Comparison of ENCODE assay signal across 23 cellular contexts in genomic region chr2:200446612-200447011, GRCh38.
DNase-seq lines count a peak whose midpoint lies in the region; ATAC-seq and TF ChIP-seq lines count a peak whose summit lies in the region.
"Had no signal": no experiment of that assay in that cellular context is flagged by ENCODE, and none has a peak within 500 bp of the region (broad histone marks: within the 10 kb centered on the region; RNA-seq: fewer than 3 reads in every experiment).

No MANE protein-coding gene starts in this region.

- no peaks in the 10 kb centered on the region for H3K27me3 ChIP-seq in MM.1S (replicated peaks; ENCODE audit: insufficient read depth, low read length)
- H3K27me3 ChIP-seq in spleen (replicated peaks in 1 of 7) = no peaks in the 10 kb centered on the region
- H3K27me3 ChIP-seq: BE2C had no signal

- H3K9me2 ChIP-seq in MM.1S (replicated peaks; ENCODE audit: insufficient read depth, low read length) = no peaks in the 10 kb centered on the region

- peak overlapping the region; percentile 48 for H3K27ac Mint-ChIP-seq in activated CD8-positive, alpha-beta T cell treated with anti-CD3 and anti-CD28 coated beads for 36 hours
- H3K27ac Mint-ChIP-seq in activated CD8-positive, alpha-beta T cell treated with anti-CD3 and anti-CD28 coated beads, Interleukin-2, amount 10 ng/mL, durations not matched to agents 7 days and 5 days = no peak overlapping the region
- H3K27ac Mint-ChIP-seq in activated T-helper 17 cell treated with anti-CD3 and anti-CD28 coated beads, Interleukin-2, amount 50 U/mL, for 72 hours = peak overlapping the region; percentile 83
- peak overlapping the region; percentile 36 for H3K27ac Mint-ChIP-seq in stimulated activated effector memory CD8-positive, alpha-beta T cell treated with anti-CD3 and anti-CD28 coated beads, Interleukin-12 subunit alpha, Interleukin-12 subunit beta, amount 100 ng/mL, for 72 hours
- H3K27ac Mint-ChIP-seq: CD4-positive, alpha-beta T cell; IgD-negative memory B cell had no signal

- no peaks in the 10 kb centered on the region for H3K36me3 Mint-ChIP-seq in activated CD8-positive, alpha-beta T cell treated with anti-CD3 and anti-CD28 coated beads for 36 hours (ENCODE audit: low read depth)
- H3K36me3 Mint-ChIP-seq in activated CD8-positive, alpha-beta T cell treated with anti-CD3 and anti-CD28 coated beads, Interleukin-2, amount 10 ng/mL, durations not matched to agents 7 days and 5 days (ENCODE audit: low read depth) = peaks cover 20% of the 10 kb centered on the region
- H3K36me3 Mint-ChIP-seq in activated T-helper 17 cell treated with anti-CD3 and anti-CD28 coated beads, Interleukin-2, amount 50 U/mL, for 72 hours (ENCODE audit: low read depth) = no peaks in the 10 kb centered on the region
- H3K36me3 Mint-ChIP-seq in stimulated activated effector memory CD8-positive, alpha-beta T cell treated with anti-CD3 and anti-CD28 coated beads, Interleukin-12 subunit alpha, Interleukin-12 subunit beta, amount 100 ng/mL, for 72 hours = peaks cover 12% of the 10 kb centered on the region
- H3K36me3 Mint-ChIP-seq: IgD-negative memory B cell had no signal

- H3K4me1 Mint-ChIP-seq in activated CD8-positive, alpha-beta T cell treated with anti-CD3 and anti-CD28 coated beads for 36 hours (ENCODE audit: low read depth) = peaks cover 15% of the 10 kb centered on the region
- H3K4me1 Mint-ChIP-seq in activated CD8-positive, alpha-beta T cell treated with anti-CD3 and anti-CD28 coated beads, Interleukin-2, amount 10 ng/mL, durations not matched to agents 7 days and 5 days (ENCODE audit: low read depth) = no peaks in the 10 kb centered on the region
- H3K4me1 Mint-ChIP-seq in activated T-helper 17 cell treated with anti-CD3 and anti-CD28 coated beads, Interleukin-2, amount 50 U/mL, for 72 hours = peaks cover 20% of the 10 kb centered on the region
- H3K4me1 Mint-ChIP-seq in stimulated activated effector memory CD8-positive, alpha-beta T cell treated with anti-CD3 and anti-CD28 coated beads, Interleukin-12 subunit alpha, Interleukin-12 subunit beta, amount 100 ng/mL, for 72 hours = peaks cover 18% of the 10 kb centered on the region
- H3K4me1 Mint-ChIP-seq: H9 had no signal

- peaks cover 20% of the 10 kb centered on the region for H3F3A ChIP-seq in MM.1S (ENCODE audit: insufficient read depth, low read length)

- CTCF ChIA-PET in activated CD8-positive, alpha-beta T cell treated with anti-CD3 and anti-CD28 coated beads for 36 hours (lab: Charles Lee) = no interaction called here
- CTCF ChIA-PET in activated CD8-positive, alpha-beta T cell treated with anti-CD3 and anti-CD28 coated beads, Interleukin-2, amount 10 ng/mL, durations not matched to agents 7 days and 5 days (lab: Charles Lee) = no interaction called here

- peak; percentile 60 for ATAC-seq in activated CD8-positive, alpha-beta T cell treated with anti-CD3 and anti-CD28 coated beads for 36 hours
- ATAC-seq in activated CD8-positive, alpha-beta T cell treated with anti-CD3 and anti-CD28 coated beads, Interleukin-2, amount 10 ng/mL, durations not matched to agents 7 days and 5 days = no peak
- peak; percentile 40 for ATAC-seq in activated T-helper 17 cell treated with anti-CD3 and anti-CD28 coated beads, Interleukin-2, amount 50 U/mL, for 72 hours (replicated peaks)
- no peak for ATAC-seq in stimulated activated effector memory CD8-positive, alpha-beta T cell treated with anti-CD3 and anti-CD28 coated beads, Interleukin-12 subunit alpha, Interleukin-12 subunit beta, amount 100 ng/mL, for 72 hours
- ATAC-seq in HG02885 (IDR thresholded peaks at IDR 0.05; ENCODE audit: poor library complexity, unreplicated experiment) = no peak

- H3K27ac ChIP-seq in MM.1S (ENCODE audit: low read length) (peak overlapping the region; percentile 18; the same call in 1 of the 2 replicates), spleen (no peak overlapping the region), substantia nigra (ENCODE audit: low read depth, low read length, poor library complexity, severe bottlenecking) (no peak overlapping the region)
- H3K27ac ChIP-seq: HL-60 had no signal

- H3K9me3 ChIP-seq in MM.1S (replicated peaks; ENCODE audit: insufficient read depth, low read length) (no peaks in the 10 kb centered on the region), spleen (no peaks in the 10 kb centered on the region)
- H3K9me3 ChIP-seq: BE2C had no signal

- DNase-seq in activated CD8-positive, alpha-beta T cell treated with anti-CD3 and anti-CD28 coated beads for 36 hours = no peak
- DNase-seq in activated CD8-positive, alpha-beta T cell treated with anti-CD3 and anti-CD28 coated beads, Interleukin-2, amount 10 ng/mL, durations not matched to agents 7 days and 5 days = no peak
- DNase-seq in MM.1S (no peak), spleen (no peak), substantia nigra (lab: John Stamatoyannopoulos, UW) (no peak)
- DNase-seq in stimulated activated effector memory CD8-positive, alpha-beta T cell treated with anti-CD3 and anti-CD28 coated beads, Interleukin-12 subunit alpha, Interleukin-12 subunit beta, amount 100 ng/mL, for 72 hours (ENCODE audit: low spot score in 2 of 2) = no peak
- DNase-seq: BE2C; CD4-positive, alpha-beta T cell; DMS153; GDM1; H9; Karpas-422; NCI-H1048; NCI-H1436; NCI-H2029; NCI-H226; NCI-H524; RPMI8226; SHP77 treated with DMSO at 0.1 percent for 48 hours had no signal

- H3K36me3 ChIP-seq in MM.1S (replicated peaks; ENCODE audit: insufficient read depth, low read length) (no peaks in the 10 kb centered on the region), spleen (peaks cover 0 to 8% (median 0%) of the 10 kb centered on the region in 6 donors)

- TF ChIP-seq CTCF in activated CD8-positive, alpha-beta T cell treated with anti-CD3 and anti-CD28 coated beads for 36 hours (IDR thresholded peaks at IDR 0.05) = no peak
- TF ChIP-seq CTCF in MM.1S (IDR thresholded peaks at IDR 0.05; ENCODE audit: low read length) = no peak
- TF ChIP-seq CTCF in spleen (IDR thresholded peaks at IDR 0.05 in 8 of 11, conservative IDR thresholded peaks at IDR 0.05 in 3 of 11) = no peak

- no peak overlapping the region for H3K4me2 ChIP-seq in MM.1S (ENCODE audit: low read depth, low read length)

- H3K79me2 ChIP-seq in MM.1S (ENCODE audit: low read length) = peaks cover 6% of the 10 kb centered on the region; the same call in 1 of the 2 replicates

- no peak for TF ChIP-seq POLR2A in spleen (IDR thresholded peaks at IDR 0.05)

- WGBS in spleen, 5 donors = 73 to 80% (median 78%) methylated on average over 3 of the region's 3 CpGs

- H4K20me1 ChIP-seq in MM.1S (ENCODE audit: insufficient read depth, low read length) = no peaks in the 10 kb centered on the region

- peaks cover 53% of the 10 kb centered on the region for H3K4me1 ChIP-seq in MM.1S (ENCODE audit: low read length)
- peaks cover 0 to 37% (median 13%) of the 10 kb centered on the region in 6 donors for H3K4me1 ChIP-seq in spleen

- POLR2A ChIA-PET in activated CD8-positive, alpha-beta T cell treated with anti-CD3 and anti-CD28 coated beads for 36 hours (lab: Charles Lee) = no interaction called here
- POLR2A ChIA-PET in activated CD8-positive, alpha-beta T cell treated with anti-CD3 and anti-CD28 coated beads, Interleukin-2, amount 10 ng/mL, durations not matched to agents 7 days and 5 days (lab: Charles Lee) = no interaction called here

- no peaks in the 10 kb centered on the region for H3K27me3 Mint-ChIP-seq in activated CD8-positive, alpha-beta T cell treated with anti-CD3 and anti-CD28 coated beads for 36 hours
- H3K27me3 Mint-ChIP-seq in activated CD8-positive, alpha-beta T cell treated with anti-CD3 and anti-CD28 coated beads, Interleukin-2, amount 10 ng/mL, durations not matched to agents 7 days and 5 days (ENCODE audit: low read depth) = no peaks in the 10 kb centered on the region
- no peaks in the 10 kb centered on the region for H3K27me3 Mint-ChIP-seq in activated T-helper 17 cell treated with anti-CD3 and anti-CD28 coated beads, Interleukin-2, amount 50 U/mL, for 72 hours
- H3K27me3 Mint-ChIP-seq: CD4-positive, alpha-beta T cell; IgD-negative memory B cell had no signal

- no peak overlapping the region for H3K9ac ChIP-seq in MM.1S (ENCODE audit: low read length)

- H3K4me3 ChIP-seq in MM.1S (ENCODE audit: low read length) = no peak overlapping the region
- H3K4me3 ChIP-seq in spleen = no peak overlapping the region

- no peaks in the 10 kb centered on the region for H3K9me3 Mint-ChIP-seq in activated CD8-positive, alpha-beta T cell treated with anti-CD3 and anti-CD28 coated beads for 36 hours
- H3K9me3 Mint-ChIP-seq in activated CD8-positive, alpha-beta T cell treated with anti-CD3 and anti-CD28 coated beads, Interleukin-2, amount 10 ng/mL, durations not matched to agents 7 days and 5 days (ENCODE audit: insufficient read depth) = no peaks in the 10 kb centered on the region
- H3K9me3 Mint-ChIP-seq in activated T-helper 17 cell treated with anti-CD3 and anti-CD28 coated beads, Interleukin-2, amount 50 U/mL, for 72 hours = no peaks in the 10 kb centered on the region
- H3K9me3 Mint-ChIP-seq in stimulated activated effector memory CD8-positive, alpha-beta T cell treated with anti-CD3 and anti-CD28 coated beads, Interleukin-12 subunit alpha, Interleukin-12 subunit beta, amount 100 ng/mL, for 72 hours = no peaks in the 10 kb centered on the region
- H3K9me3 Mint-ChIP-seq: CD4-positive, alpha-beta T cell; H9; IgD-negative memory B cell had no signal

- no peak overlapping the region for H3K4me3 Mint-ChIP-seq in activated CD8-positive, alpha-beta T cell treated with anti-CD3 and anti-CD28 coated beads for 36 hours
- H3K4me3 Mint-ChIP-seq in activated CD8-positive, alpha-beta T cell treated with anti-CD3 and anti-CD28 coated beads, Interleukin-2, amount 10 ng/mL, durations not matched to agents 7 days and 5 days = no peak overlapping the region
- peak overlapping the region; percentile 32 for H3K4me3 Mint-ChIP-seq in activated T-helper 17 cell treated with anti-CD3 and anti-CD28 coated beads, Interleukin-2, amount 50 U/mL, for 72 hours
- no peak overlapping the region for H3K4me3 Mint-ChIP-seq in stimulated activated effector memory CD8-positive, alpha-beta T cell treated with anti-CD3 and anti-CD28 coated beads, Interleukin-12 subunit alpha, Interleukin-12 subunit beta, amount 100 ng/mL, for 72 hours
- H3K4me3 Mint-ChIP-seq: CD4-positive, alpha-beta T cell; H9; IgD-negative memory B cell had no signal

- no peak overlapping the region for H2AFZ ChIP-seq in MM.1S (ENCODE audit: low read length)

- intact Hi-C loops in activated CD8-positive, alpha-beta T cell treated with anti-CD3 and anti-CD28 coated beads for 36 hours (cut with micrococcal nuclease) = no loop called here
- intact Hi-C loops in spleen (cut with DNase I; ENCODE audit: low total_unique reads) = no loop called here

Comparison
In these comparisons a context has a peak if more than half of its experiments do, and no peak if none do; other contexts are left out.
1. ATAC-seq: peak in activated CD8-positive, alpha-beta T cell treated with anti-CD3 and anti-CD28 coated beads for 36 hours (single experiment) and activated T-helper 17 cell treated with anti-CD3 and anti-CD28 coated beads, Interleukin-2, amount 50 U/mL, for 72 hours (single experiment); none in activated CD8-positive, alpha-beta T cell treated with anti-CD3 and anti-CD28 coated beads, Interleukin-2, amount 10 ng/mL, durations not matched to agents 7 days and 5 days (single experiment), stimulated activated effector memory CD8-positive, alpha-beta T cell treated with anti-CD3 and anti-CD28 coated beads, Interleukin-12 subunit alpha, Interleukin-12 subunit beta, amount 100 ng/mL, for 72 hours (single experiment) and HG02885 (single experiment).